Comparison of ENCODE assay signal across 13 cellular contexts in genomic region chr7:44059219-44060090, GRCh38. TPM values are rescaled to one million over a fixed set of nuclear protein-coding genes. Genes with fewer than 3 reads are reported as not detected.
DNase-seq lines count a peak whose midpoint lies in the region; ATAC-seq, FAIRE-seq and TF ChIP-seq lines count a peak whose summit lies in the region.
"Had no signal": no experiment of that assay in that cellular context is flagged by ENCODE, and none has a peak within 500 bp of the region (broad histone marks: within the 10 kb centered on the region; RNA-seq: fewer than 3 reads in every experiment).

No MANE protein-coding gene starts in this region.

- no peaks in the 10 kb centered on the region for H3K9me3 ChIP-seq in A673 (ENCODE audit: low read depth, low read length, poor library complexity, severe bottlenecking)
- H3K9me3 ChIP-seq: pancreas had no signal

- FAIRE-seq in H54 (lab: Jason Lieb, UNC) = no peak
- FAIRE-seq: pancreas had no signal

- no peaks in the 10 kb centered on the region for H3K4me1 ChIP-seq in A673 (ENCODE audit: insufficient read depth, low read length, poor library complexity, severe bottlenecking)

- no TSS peak for BruUV-seq in A673 (replicated peaks; lab: Mats Ljungman, UMichigan)

- H3K27me3 ChIP-seq in A673 (replicated peaks; ENCODE audit: insufficient read depth, low read depth, low read length, poor library complexity) = no peaks in the 10 kb centered on the region
- H3K27me3 ChIP-seq: pancreas had no signal

- POLR2A ChIA-PET in A673 (lab: Charles Lee; ENCODE audit: low non-redundant PET) = no interaction called here

- H3K4me3 ChIP-seq in A673 (ENCODE audit: low read depth, low read length, poor library complexity, severe bottlenecking) = no peak overlapping the region
- H3K4me3 ChIP-seq: pancreas had no signal

- H3K4me1 Mint-ChIP-seq in activated naive CD8-positive, alpha-beta T cell (ENCODE audit: low read depth) = peaks cover 37% of the 10 kb centered on the region
- H3K4me1 Mint-ChIP-seq in progenitor cell of endocrine pancreas (ENCODE audit: low read depth) = peaks cover 2% of the 10 kb centered on the region

- peaks cover 53% of the 10 kb centered on the region for H3K36me3 ChIP-seq in A673 (ENCODE audit: insufficient read depth, low read length, poor library complexity, severe bottlenecking)

- no peaks in the 10 kb centered on the region for H3K27me3 Mint-ChIP-seq in activated naive CD8-positive, alpha-beta T cell
- H3K27me3 Mint-ChIP-seq in progenitor cell of endocrine pancreas = no peaks in the 10 kb centered on the region
- H3K27me3 Mint-ChIP-seq: activated T-helper 17 cell treated with anti-CD3 and anti-CD28 coated beads, Interleukin-2, amount 50 U/mL, for 72 hours had no signal

- H3K27ac ChIP-seq in A673 (ENCODE audit: low read depth, low read length, poor library complexity, severe bottlenecking) = no peak overlapping the region
- H3K27ac ChIP-seq: pancreas had no signal

- H3K27ac Mint-ChIP-seq in activated naive CD8-positive, alpha-beta T cell = peak overlapping the region; percentile 88
- H3K27ac Mint-ChIP-seq in progenitor cell of endocrine pancreas = peak overlapping the region; percentile 71

- TF ChIP-seq POLR2A in H54 (IDR thresholded peaks at IDR 0.05; ENCODE audit: low read depth, low read length) = no peak

- no peaks in the 10 kb centered on the region for H3K9me3 Mint-ChIP-seq in activated naive CD8-positive, alpha-beta T cell (ENCODE audit: low read depth)
- no peaks in the 10 kb centered on the region for H3K9me3 Mint-ChIP-seq in progenitor cell of endocrine pancreas (ENCODE audit: low read depth)
- H3K9me3 Mint-ChIP-seq: activated T-helper 17 cell treated with anti-CD3 and anti-CD28 coated beads, Interleukin-2, amount 50 U/mL, for 72 hours had no signal

- intact Hi-C loops in A673 (cut with micrococcal nuclease; ENCODE audit: unreplicated experiment) = no loop called here

- ATAC-seq in GM18861 (IDR thresholded peaks at IDR 0.05; ENCODE audit: unreplicated experiment) = peak; percentile 58
- peak; percentile 60 for ATAC-seq in HG02642 (IDR thresholded peaks at IDR 0.05; ENCODE audit: poor library complexity, unreplicated experiment)
- ATAC-seq: activated T-helper 17 cell treated with anti-CD3 and anti-CD28 coated beads, Interleukin-2, amount 50 U/mL, for 72 hours; pancreas; SK-N-SH treated with all-trans-retinoic acid at 6 μM for 48 hours had no signal

- DNase-seq in progenitor cell of endocrine pancreas (ENCODE audit: low spot score, unreplicated experiment) = no peak
- DNase-seq in H54 (ENCODE audit: insufficient read length, low spot score) = no peak
- DNase-seq in NCI-H748 treated with DMSO at 0.1 percent for 48 hours (lab: John Stamatoyannopoulos, UW) = no peak
- no peak for DNase-seq in A673 (ENCODE audit: low spot score)
- DNase-seq in putamen (ENCODE audit: low spot score) = no peak
- DNase-seq: NCI-H345 had no signal

- H3K36me3 Mint-ChIP-seq in activated naive CD8-positive, alpha-beta T cell = no peaks in the 10 kb centered on the region
- peaks cover 23% of the 10 kb centered on the region for H3K36me3 Mint-ChIP-seq in progenitor cell of endocrine pancreas (ENCODE audit: insufficient read depth)

- CTCF ChIA-PET in A673 (lab: Charles Lee) = no interaction called here

- no peak overlapping the region for H3K4me3 Mint-ChIP-seq in activated naive CD8-positive, alpha-beta T cell
- H3K4me3 Mint-ChIP-seq in progenitor cell of endocrine pancreas (ENCODE audit: low read depth) = no peak overlapping the region
- H3K4me3 Mint-ChIP-seq: activated T-helper 17 cell treated with anti-CD3 and anti-CD28 coated beads, Interleukin-2, amount 50 U/mL, for 72 hours had no signal

- TF ChIP-seq CTCF in progenitor cell of endocrine pancreas (IDR thresholded peaks at IDR 0.05; ENCODE audit: unreplicated experiment) (no peak), A673 (conservative IDR thresholded peaks at IDR 0.05; ENCODE audit: low read depth, low read length) (no peak)

RNA-seq across cellular contexts. Expression of gene PGAM2, which starts 5.9 kb away (rescaled TPM):
- total RNA-seq in progenitor cell of endocrine pancreas (1.8 and 2.5 TPM in 2 replicates), A673 (2021) (not detected in 2 replicates)
- total RNA-seq: HT1080 had no signal

RNA-seq across cellular contexts. Expression of gene DBNL, which starts 15.0 kb away (rescaled TPM):
- total RNA-seq in progenitor cell of endocrine pancreas = 68.0 and 68.3 TPM in 2 replicates
- total RNA-seq in A673 (2021) = 64.5 and 74.4 TPM in 2 replicates

RNA-seq across cellular contexts. Expression of gene POLM, which starts 22.9 kb away (rescaled TPM):
- total RNA-seq in progenitor cell of endocrine pancreas (33.3 and 33.8 TPM in 2 replicates), A673 (2021) (9.6 and 12.8 TPM in 2 replicates)

RNA-seq across cellular contexts. Expression of gene AEBP1, which starts 44.7 kb away (rescaled TPM):
- total RNA-seq in progenitor cell of endocrine pancreas (52.2 and 57.5 TPM in 2 replicates), A673 (2021) (30.1 and 31.8 TPM in 2 replicates)
- total RNA-seq: HT1080 had no signal
